Comparison of ENCODE assay signal across 1 cellular context in the genomic region with DNA sequence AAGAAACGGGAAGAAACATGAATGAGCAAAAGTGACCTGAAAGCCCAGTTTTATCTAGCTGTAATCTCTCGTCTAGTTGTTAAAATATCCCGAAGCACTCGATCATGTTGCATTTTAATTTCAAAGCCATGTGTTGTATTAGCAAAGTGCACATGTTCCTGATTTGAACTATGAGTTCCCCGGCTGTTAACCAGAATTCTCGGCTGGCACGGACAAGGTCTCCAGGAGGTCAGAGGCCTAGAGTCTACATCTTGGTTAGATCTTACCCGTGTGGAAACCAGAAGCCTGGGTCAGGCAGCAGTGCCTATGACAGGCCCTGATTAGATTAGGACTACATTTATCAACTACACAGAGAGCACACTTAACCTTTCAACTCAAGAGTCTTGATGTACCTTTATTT.
TF ChIP-seq lines count a peak whose summit lies in the region.

No MANE protein-coding gene starts in this region.

TF ChIP-seq in IMR-90, 13 proteins besides CTCF, POLR2A, EP300 and RAD21 (continued from another document):
- TF ChIP-seq, protein P1, sequence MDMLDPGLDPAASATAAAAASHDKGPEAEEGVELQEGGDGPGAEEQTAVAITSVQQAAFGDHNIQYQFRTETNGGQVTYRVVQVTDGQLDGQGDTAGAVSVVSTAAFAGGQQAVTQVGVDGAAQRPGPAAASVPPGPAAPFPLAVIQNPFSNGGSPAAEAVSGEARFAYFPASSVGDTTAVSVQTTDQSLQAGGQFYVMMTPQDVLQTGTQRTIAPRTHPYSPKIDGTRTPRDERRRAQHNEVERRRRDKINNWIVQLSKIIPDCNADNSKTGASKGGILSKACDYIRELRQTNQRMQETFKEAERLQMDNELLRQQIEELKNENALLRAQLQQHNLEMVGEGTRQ (IDR thresholded peaks at IDR 0.05; ENCODE audit: low read depth, low read length): no peak
- TF ChIP-seq SMC3 (IDR thresholded peaks at IDR 0.05; ENCODE audit: low read depth, low read length): no peak
- TF ChIP-seq NFE2L2 (IDR thresholded peaks at IDR 0.05; ENCODE audit: low read depth, low read length): no peak
- TF ChIP-seq FOS (IDR thresholded peaks at IDR 0.05; ENCODE audit: low read depth, low read length): no peak
